ENCODE assay signal across 14 cellular contexts in the genomic region with DNA sequence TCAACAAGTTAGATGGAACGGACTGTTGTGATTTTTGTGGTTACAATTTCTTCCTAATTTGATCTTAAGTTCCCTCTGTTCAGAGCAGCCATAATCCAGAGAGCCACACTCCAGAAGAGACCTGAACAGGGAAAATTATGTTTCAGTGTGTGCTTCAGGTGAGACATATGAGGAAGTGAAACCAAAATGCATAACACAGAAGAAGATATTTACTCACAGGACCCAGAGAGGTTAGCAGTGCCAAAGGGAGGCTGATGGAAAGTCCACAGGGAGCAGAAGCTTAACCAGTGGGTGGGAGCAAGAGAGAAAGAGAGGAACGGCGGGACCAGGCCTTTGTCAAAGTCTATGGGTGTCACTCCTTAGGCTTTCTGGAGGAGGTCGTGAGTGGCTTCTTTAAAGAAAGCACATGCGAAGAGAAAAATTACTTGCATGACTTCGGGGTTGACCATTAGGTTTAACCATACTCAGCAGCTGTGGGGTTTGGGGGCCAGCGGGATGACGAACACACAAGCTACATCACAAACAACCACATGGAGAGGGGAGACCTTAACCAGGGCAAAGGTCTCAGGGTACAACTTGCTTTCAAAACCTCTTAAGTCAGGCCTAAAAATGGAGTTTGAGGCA.
A peak's percentile ranks its signal among the peaks of the same experiment; 100 is the strongest.
DNase-seq lines count a peak whose midpoint lies in the region; ATAC-seq and TF ChIP-seq lines count a peak whose summit lies in the region.
"Had no signal": no experiment of that assay in that cellular context is flagged by ENCODE, and none has a peak within 500 bp of the region (broad histone marks: within the 10 kb centered on the region; RNA-seq: fewer than 3 reads in every experiment).

No MANE protein-coding gene starts in this region.

- DNase-seq in uterus (no peak), NCI-H82 treated with DMSO at 0.1 percent for 48 hours (lab: John Stamatoyannopoulos, UW; ENCODE audit: unreplicated experiment) (no peak), dorsolateral prefrontal cortex (no peak)
- DNase-seq: activated CD4-positive, alpha-beta T cell treated with anti-CD3 and anti-CD28 coated beads, Interleukin-2, amount 10 ng/mL, durations not matched to agents 7 days and 5 days; HFFc6; NCI-H446 treated with DMSO at 0.1 percent for 48 hours; stimulated activated CD4-positive, alpha-beta T cell treated with anti-CD3 and anti-CD28 coated beads, Interleukin-2, amount 100 ng/mL, for 48 hours; stimulated activated naive B cell treated with anti-CD40 and anti-IgM and Interleukin-4, amounts not matched to agents 10 μg/mL and 1 μg/mL and 100 μg/mL, for 72 hours had no signal

- no peaks in the 10 kb centered on the region for H3K4me1 ChIP-seq in uterus
- H3K4me1 ChIP-seq: gastroesophageal sphincter had no signal

- TF ChIP-seq POLR2A in uterus (IDR thresholded peaks at IDR 0.05) = no peak

- H3K9me3 ChIP-seq in uterus = no peaks in the 10 kb centered on the region

- no peaks in the 10 kb centered on the region for H3K36me3 ChIP-seq in uterus
- H3K36me3 ChIP-seq: gastroesophageal sphincter had no signal

- intact Hi-C loops in uterus (cut with DNase I; ENCODE audit: low total_unique reads) (no loop called here), dorsolateral prefrontal cortex (cut with DNase I) (no loop called here)

- TF ChIP-seq CTCF in uterus (IDR thresholded peaks at IDR 0.05) = no peak
- TF ChIP-seq CTCF in dorsolateral prefrontal cortex (IDR thresholded peaks at IDR 0.05 in 54 of 56, conservative IDR thresholded peaks at IDR 0.05 in 2 of 56; ENCODE audit: low read depth in 1 of 56, partially characterized antibody in 56 of 56) = no peak

- no peak overlapping the region for H3K4me3 ChIP-seq in uterus
- no peak overlapping the region for H3K4me3 ChIP-seq in dorsolateral prefrontal cortex
- H3K4me3 ChIP-seq: gastroesophageal sphincter had no signal

- H3K27me3 ChIP-seq in uterus (no peaks in the 10 kb centered on the region), dorsolateral prefrontal cortex (no peaks in the 10 kb centered on the region)
- H3K27me3 ChIP-seq: gastroesophageal sphincter had no signal

- peak; percentile 75 for ATAC-seq in GM18511 (IDR thresholded peaks at IDR 0.05; ENCODE audit: unreplicated experiment)
- peak; percentile 64 for ATAC-seq in GM21528 (IDR thresholded peaks at IDR 0.05; ENCODE audit: low FRiP score, unreplicated experiment)
- ATAC-seq in HG03175 (IDR thresholded peaks at IDR 0.05; ENCODE audit: unreplicated experiment) = peak; percentile 83
- ATAC-seq in esophagus mucosa = peak; percentile 82
- no peak for ATAC-seq in HG02973 (IDR thresholded peaks at IDR 0.05; ENCODE audit: unreplicated experiment)
- ATAC-seq: gastroesophageal sphincter had no signal

- H3K27ac ChIP-seq in uterus (no peak overlapping the region), dorsolateral prefrontal cortex (no peak overlapping the region)
- H3K27ac ChIP-seq: gastroesophageal sphincter had no signal
